In the genomic region with DNA sequence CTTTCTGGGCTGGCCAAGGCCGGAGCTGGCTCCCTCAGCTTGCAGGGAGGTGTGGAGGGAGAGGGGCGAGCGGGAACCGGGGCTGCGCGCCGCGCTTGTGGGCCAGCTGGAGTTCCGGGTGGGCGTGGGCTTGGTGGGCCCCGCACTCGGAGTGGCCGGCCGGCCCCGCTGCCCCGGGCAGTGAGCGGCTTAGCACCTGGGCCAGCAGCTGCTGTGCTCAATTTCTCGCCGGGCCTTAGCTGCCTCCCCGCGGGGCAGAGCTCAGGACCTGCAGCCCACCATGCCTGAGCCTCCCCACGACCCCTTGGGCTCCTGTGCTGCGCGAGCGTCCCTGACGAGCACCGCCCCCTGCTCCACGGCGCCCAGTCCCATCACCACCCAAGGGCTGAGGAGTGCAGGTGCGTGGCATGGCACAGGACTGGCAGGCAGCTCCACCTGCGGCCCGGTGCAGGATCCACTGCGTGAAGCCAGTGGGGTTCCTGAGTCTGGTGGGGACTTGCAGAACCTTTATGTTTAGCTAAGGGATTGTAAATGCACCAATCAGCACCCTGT, we compare ENCODE assay signal across 11 cellular contexts. TPM values are rescaled to one million over a fixed set of nuclear protein-coding genes. Genes with fewer than 3 reads are reported as not detected.
"Had no signal": no experiment of that assay in that cellular context is flagged by ENCODE, and none has a peak within 500 bp of the region (broad histone marks: within the 10 kb centered on the region; RNA-seq: fewer than 3 reads in every experiment).

No MANE protein-coding gene starts in this region.

RNA-seq across cellular contexts. Expression of a gene that starts 53.3 kb away (rescaled TPM):
- total RNA-seq: dermis blood vessel endothelial cell, epithelial cell of proximal tubule, gastrocnemius medialis, left colon, liver, pulmonary artery endothelial cell, right atrium auricular region, SJSA1, smooth muscle cell, vagina had no signal
- polyA plus RNA-seq: keratinocyte, liver, smooth muscle cell had no signal
